23 cellular contexts compared by ENCODE assay signal in genomic region chr3:34225828-34226227, GRCh38.
"Had no signal": no experiment of that assay in that cellular context is flagged by ENCODE, and none has a peak within 500 bp of the region (broad histone marks: within the 10 kb centered on the region; RNA-seq: fewer than 3 reads in every experiment).

No MANE protein-coding gene starts in this region.

- H3K4me3 Mint-ChIP-seq: mesothelial cell of epicardium; natural killer cell treated with Interleukin-12 subunit alpha and Interleukin-12 subunit beta and Interleukin-15 and Interleukin-18, amount 100 ng/mL, for 72 hours had no signal

- H3K9me3 Mint-ChIP-seq: mesothelial cell of epicardium; natural killer cell treated with Interleukin-12 subunit alpha and Interleukin-12 subunit beta and Interleukin-15 and Interleukin-18, amount 100 ng/mL, for 72 hours had no signal

- H3K4me2 ChIP-seq: hepatocyte had no signal

- ATAC-seq: left colon; natural killer cell treated with Interleukin-12 subunit alpha and Interleukin-12 subunit beta and Interleukin-15 and Interleukin-18, amount 100 ng/mL, for 72 hours; psoas muscle; sciatic nerve had no signal

- H2AFZ ChIP-seq: hepatocyte had no signal

- H3K36me3 Mint-ChIP-seq: mesothelial cell of epicardium; natural killer cell treated with Interleukin-12 subunit alpha and Interleukin-12 subunit beta and Interleukin-15 and Interleukin-18, amount 100 ng/mL, for 72 hours had no signal

- H3K27me3 ChIP-seq: hepatocyte, spleen, stomach, transverse colon had no signal

- DNase-seq: cortex of kidney; dorsolateral prefrontal cortex; effector CD8-positive, alpha-beta T cell; foreskin melanocyte; head of caudate nucleus; kidney; left colon; occipital lobe; psoas muscle; retina; spleen; stimulated activated CD4-positive, alpha-beta T cell treated with anti-CD3 and anti-CD28 coated beads, Interleukin-15, amount 100 ng/mL, for 24 hours; stimulated activated CD4-positive, alpha-beta T cell treated with anti-CD3 and anti-CD28 coated beads, Interleukin-2, amount 100 ng/mL, for 24 hours; stimulated activated CD4-positive, alpha-beta T cell treated with anti-CD3 and anti-CD28 coated beads, Interleukin-4, amount 100 ng/mL, for 4 hours; stimulated activated naive CD4-positive, alpha-beta T cell; stomach; substantia nigra; transverse colon had no signal

- H3K27ac Mint-ChIP-seq: mesothelial cell of epicardium; natural killer cell treated with Interleukin-12 subunit alpha and Interleukin-12 subunit beta and Interleukin-15 and Interleukin-18, amount 100 ng/mL, for 72 hours had no signal

- H3K4me1 Mint-ChIP-seq: mesothelial cell of epicardium had no signal

- H3K36me3 ChIP-seq: spleen, stomach, thoracic aorta, transverse colon had no signal

- H3K4me3 ChIP-seq: dorsolateral prefrontal cortex, hepatocyte, psoas muscle, spleen, stomach, thoracic aorta, transverse colon had no signal

- H3K4me1 ChIP-seq: psoas muscle, spleen, stomach, transverse colon had no signal

- H3K9me3 ChIP-seq: psoas muscle, spleen, stomach, thoracic aorta, transverse colon had no signal

- H3K79me2 ChIP-seq: hepatocyte had no signal

- H3K27ac ChIP-seq: dorsolateral prefrontal cortex, hepatocyte, psoas muscle, spleen, stomach, transverse colon had no signal
